ENCODE assay signal across 8 cellular contexts in genomic region chr14:54567634-54568561, GRCh38. TPM values are rescaled to one million over a fixed set of nuclear protein-coding genes. Genes with fewer than 3 reads are reported as not detected.
DNase-seq lines count a peak whose midpoint lies in the region; ATAC-seq, FAIRE-seq and TF ChIP-seq lines count a peak whose summit lies in the region.

No MANE protein-coding gene starts in this region.

- no peak for TF ChIP-seq POLR2A in H1 (IDR thresholded peaks at IDR 0.05; ENCODE audit: control extremely low read depth in 1 of 2, low read depth in 2 of 2, low read length in 2 of 2)

- no peaks in the 10 kb centered on the region for H3K9me3 ChIP-seq in H1 (ENCODE audit: insufficient read depth in 2 of 2, low read depth in 1 of 2, low read length in 1 of 2)

- peak overlapping the region; percentile 94 for H3K4me3 Mint-ChIP-seq in activated CD8-positive, alpha-beta T cell treated with anti-CD3 and anti-CD28 coated beads, Interleukin-2, amount 10 ng/mL, durations not matched to agents 7 days and 5 days
- peak overlapping the region; percentile 99 for H3K4me3 Mint-ChIP-seq in stimulated activated memory B cell treated with anti-CD40 and anti-IgM and Interleukin-4, amounts not matched to agents 10 μg/mL and 1 μg/mL and 100 μg/mL, for 72 hours

- peaks cover 14% of the 10 kb centered on the region for H3K27me3 Mint-ChIP-seq in activated CD8-positive, alpha-beta T cell treated with anti-CD3 and anti-CD28 coated beads, Interleukin-2, amount 10 ng/mL, durations not matched to agents 7 days and 5 days (ENCODE audit: low read depth)
- no peaks in the 10 kb centered on the region for H3K27me3 Mint-ChIP-seq in stimulated activated memory B cell treated with anti-CD40 and anti-IgM and Interleukin-4, amounts not matched to agents 10 μg/mL and 1 μg/mL and 100 μg/mL, for 72 hours

- H3K4me1 Mint-ChIP-seq in activated CD8-positive, alpha-beta T cell treated with anti-CD3 and anti-CD28 coated beads, Interleukin-2, amount 10 ng/mL, durations not matched to agents 7 days and 5 days (ENCODE audit: low read depth), result peaks cover 23% of the 10 kb centered on the region
- H3K4me1 Mint-ChIP-seq in stimulated activated memory B cell treated with anti-CD40 and anti-IgM and Interleukin-4, amounts not matched to agents 10 μg/mL and 1 μg/mL and 100 μg/mL, for 72 hours, result peaks cover 31% of the 10 kb centered on the region

- no peak overlapping the region for H2BK20ac ChIP-seq in H1 (ENCODE audit: low read length)

- no peak overlapping the region for H3K56ac ChIP-seq in H1 (replicated peaks; ENCODE audit: insufficient read length, low read depth, low read length)

- FAIRE-seq in H1 (lab: Jason Lieb, UNC), result no peak

- no peak overlapping the region for H4K5ac ChIP-seq in H1 (ENCODE audit: insufficient read length, low read depth, low read length)

- TF ChIP-seq EP300 in H1 (IDR thresholded peaks at IDR 0.05; ENCODE audit: borderline replicate concordance in 1 of 2, low read depth in 2 of 2, low read length in 2 of 2), result no peak

- peak overlapping the region; percentile 93 to 98 for H3K4me2 ChIP-seq in H1 (ENCODE audit: insufficient read depth in 1 of 2, low read depth in 2 of 2, low read length in 2 of 2)

- peak overlapping the region; percentile 83; the same call in 1 of the 2 replicates for H4K8ac ChIP-seq in H1 (ENCODE audit: extremely low read depth, insufficient read depth, low read length)

- no peak overlapping the region; the same call in 1 of the 2 replicates for H2BK5ac ChIP-seq in H1 (ENCODE audit: low read depth, low read length)

- no peak overlapping the region for H3K23ac ChIP-seq in H1 (ENCODE audit: insufficient read length)

- H3K18ac ChIP-seq in H1 (ENCODE audit: extremely low read depth, low read length), result peak overlapping the region; percentile 79; the same call in 1 of the 2 replicates

- TF ChIP-seq CTCF in GM12875 (IDR thresholded peaks at IDR 0.05; ENCODE audit: borderline replicate concordance, insufficient read depth, low read depth, low read length), result no peak
- TF ChIP-seq CTCF in H1 (IDR thresholded peaks at IDR 0.05; ENCODE audit: control extremely low read depth in 1 of 3, insufficient read depth in 1 of 3, low read depth in 1 of 3, low read length in 3 of 3), result no peak

- no peak overlapping the region; the same call in 1 of the 2 replicates for H2BK12ac ChIP-seq in H1 (ENCODE audit: low read depth, low read length)

- H3K27ac Mint-ChIP-seq in activated CD8-positive, alpha-beta T cell treated with anti-CD3 and anti-CD28 coated beads, Interleukin-2, amount 10 ng/mL, durations not matched to agents 7 days and 5 days, result peak overlapping the region; percentile 87
- peak overlapping the region; percentile 99 for H3K27ac Mint-ChIP-seq in stimulated activated memory B cell treated with anti-CD40 and anti-IgM and Interleukin-4, amounts not matched to agents 10 μg/mL and 1 μg/mL and 100 μg/mL, for 72 hours

- H2AK5ac ChIP-seq in H1 (ENCODE audit: low read depth, low read length), result no peak overlapping the region

- peaks cover 7% of the 10 kb centered on the region for H3K36me3 Mint-ChIP-seq in activated CD8-positive, alpha-beta T cell treated with anti-CD3 and anti-CD28 coated beads, Interleukin-2, amount 10 ng/mL, durations not matched to agents 7 days and 5 days (ENCODE audit: low read depth)
- H3K36me3 Mint-ChIP-seq in stimulated activated memory B cell treated with anti-CD40 and anti-IgM and Interleukin-4, amounts not matched to agents 10 μg/mL and 1 μg/mL and 100 μg/mL, for 72 hours, result peaks cover 12% of the 10 kb centered on the region

- H3K4ac ChIP-seq in H1 (replicated peaks; ENCODE audit: insufficient read length, low read depth, low read length), result no peak overlapping the region

- no peak overlapping the region for H4K91ac ChIP-seq in H1 (replicated peaks; ENCODE audit: insufficient read length, low read length)

- no peak overlapping the region for H2BK15ac ChIP-seq in H1 (ENCODE audit: low read length)

- H3K27me3 ChIP-seq in H1 (replicated peaks in 1 of 4; ENCODE audit: control insufficient read depth in 3 of 4, extremely low read depth in 1 of 4, insufficient read depth in 3 of 4, low read length in 3 of 4), result peaks cover 0 to 30% (median 11%) of the 10 kb centered on the region in 4 experiments; a peak in 4 of 7 replicates

- H3K14ac ChIP-seq in H1 (ENCODE audit: insufficient read length), result no peak overlapping the region

- peaks cover 0 to 13% of the 10 kb centered on the region in 2 experiments; a peak in 2 of 4 replicates for H3K79me2 ChIP-seq in H1 (ENCODE audit: control insufficient read depth in 1 of 2, insufficient read depth in 2 of 2, low read length in 2 of 2)

- peaks cover 2 to 9% (median 6%) of the 10 kb centered on the region in 4 experiments; a peak in 6 of 7 replicates for H3K4me1 ChIP-seq in H1 (replicated peaks in 1 of 4; ENCODE audit: control insufficient read depth in 3 of 4, insufficient read depth in 4 of 4, low read length in 3 of 4)

- peak overlapping the region; percentile 31 for H2BK120ac ChIP-seq in H1 (replicated peaks; ENCODE audit: low read depth, low read length)

- H3K23me2 ChIP-seq in H1 (ENCODE audit: low read depth, low read length), result peaks cover 20% of the 10 kb centered on the region

- CTCF ChIA-PET in activated CD8-positive, alpha-beta T cell treated with anti-CD3 and anti-CD28 coated beads, Interleukin-2, amount 10 ng/mL, durations not matched to agents 7 days and 5 days (lab: Charles Lee), result interaction anchor here (0.6 to 8.7 kb wide), 18 partner anchors 10 to 477 kb away, joined by 3 to 318 read pairs (median 4); no protein-coding TSS in a partner anchor
- CTCF ChIA-PET in H1 (lab: Charles Lee; ENCODE audit: partially characterized antibody), result interaction anchor here (0.8 to 8.8 kb wide), 20 partner anchors 13 to 253 kb away, joined by 3 to 98 read pairs (median 4); no protein-coding TSS in a partner anchor

- no peaks in the 10 kb centered on the region for H3K36me3 ChIP-seq in H1 (ENCODE audit: control insufficient read depth in 2 of 4, insufficient read depth in 4 of 4, low read length in 3 of 4)

- WGBS in H1 (ENCODE audit: extremely low coverage in 1 of 2, insufficient coverage in 1 of 2, insufficient read length in 1 of 2, insufficient replicate concordance in 2 of 2, low coverage in 1 of 2, low lambda C conversion rate in 2 of 2, missing lambda C conversion rate in 1 of 2), 2 experiments, result 4% methylated on average over 39 of the region's 70 CpGs; no CpG with 5 or more reads in 1 of the 2 experiments

- H3K27ac ChIP-seq in H1 (ENCODE audit: low read depth, low read length), result no peak overlapping the region

- peak overlapping the region; percentile 77 for H3K4me3 ChIP-seq in GM12875 (ENCODE audit: low read depth, low read length)
- peak overlapping the region; percentile 62 to 84 (median 77) for H3K4me3 ChIP-seq in H1 (ENCODE audit: extremely low read depth in 1 of 4, insufficient read depth in 2 of 4, low read depth in 3 of 4, low read length in 4 of 4)

- peak overlapping the region; percentile 34; the same call in 1 of the 2 replicates for H2AFZ ChIP-seq in H1 (ENCODE audit: low read length)

- DNase-seq in NAMALWA (ENCODE audit: low spot score) (peak; percentile 50), H1 (ENCODE audit: low read depth in 1 of 2, low spot score in 2 of 2) (peak in 1 of 2 experiments; percentile 77), medulla oblongata (ENCODE audit: extremely low spot score) (peak; percentile 52), NCI-H1048 (lab: John Stamatoyannopoulos, UW) (no peak)
- peak; percentile 61 for DNase-seq in activated CD8-positive, alpha-beta T cell treated with anti-CD3 and anti-CD28 coated beads, Interleukin-2, amount 10 ng/mL, durations not matched to agents 7 days and 5 days

- H3K9ac ChIP-seq in H1 (replicated peaks in 1 of 4; ENCODE audit: extremely low read depth in 1 of 4, low read depth in 3 of 4, low read length in 3 of 4), result peak overlapping the region in 1 of 4 experiments; percentile 14; a peak in 3 of 7 replicates

- H3K9me3 Mint-ChIP-seq in activated CD8-positive, alpha-beta T cell treated with anti-CD3 and anti-CD28 coated beads, Interleukin-2, amount 10 ng/mL, durations not matched to agents 7 days and 5 days (ENCODE audit: insufficient read depth), result peaks cover 8% of the 10 kb centered on the region
- peaks cover 4% of the 10 kb centered on the region for H3K9me3 Mint-ChIP-seq in stimulated activated memory B cell treated with anti-CD40 and anti-IgM and Interleukin-4, amounts not matched to agents 10 μg/mL and 1 μg/mL and 100 μg/mL, for 72 hours

- H3K79me1 ChIP-seq in H1 (ENCODE audit: low read depth, low read length), result no peaks in the 10 kb centered on the region; the same call in 1 of the 2 replicates

- POLR2A ChIA-PET in activated CD8-positive, alpha-beta T cell treated with anti-CD3 and anti-CD28 coated beads, Interleukin-2, amount 10 ng/mL, durations not matched to agents 7 days and 5 days (lab: Charles Lee), result interaction anchor here (0.7 to 3.7 kb wide), 8 partner anchors 59 to 344 kb away, joined by 3 to 20 read pairs (median 4); no protein-coding TSS in a partner anchor
- POLR2A ChIA-PET in H1 (lab: Charles Lee; ENCODE audit: partially characterized antibody), result interaction anchor here (0.6 to 3.3 kb wide), 17 partner anchors 10 to 237 kb away, joined by 3 to 17 read pairs (median 4); no protein-coding TSS in a partner anchor

- peak; percentile 29 for ATAC-seq in activated CD8-positive, alpha-beta T cell treated with anti-CD3 and anti-CD28 coated beads, Interleukin-2, amount 10 ng/mL, durations not matched to agents 7 days and 5 days
- peak; percentile 66 for ATAC-seq in stimulated activated memory B cell treated with anti-CD40 and anti-IgM and Interleukin-4, amounts not matched to agents 10 μg/mL and 1 μg/mL and 100 μg/mL, for 72 hours
- ATAC-seq in HG02973 (IDR thresholded peaks at IDR 0.05; ENCODE audit: unreplicated experiment), result no peak

- 0 out of 4 replicates have a peak, but pooled peaks have one; percentile 1 to 18 for TF ChIP-seq RAD21 in H1 (IDR thresholded peaks at IDR 0.05 in 1 of 2, conservative IDR thresholded peaks at IDR 0.05 in 1 of 2; ENCODE audit: low read depth in 2 of 2, low read length in 2 of 2)

- no peaks in the 10 kb centered on the region for H4K20me1 ChIP-seq in H1 (replicated peaks in 1 of 2; ENCODE audit: control insufficient read depth in 1 of 2, insufficient read depth in 2 of 2, low read length in 2 of 2)

RNA-seq across cellular contexts. Expression of gene SAMD4A, which starts 1.0 kb away (rescaled TPM):
- total RNA-seq in activated CD8-positive, alpha-beta T cell treated with anti-CD3 and anti-CD28 coated beads, Interleukin-2, amount 10 ng/mL, durations not matched to agents 7 days and 5 days, result 1 to 10 TPM; 3.6 to 3.9 TPM
- 11.5 and 12.3 TPM in 2 replicates for total RNA-seq in H1 (2021; fragmentation: NEBNext Ultra II Directional; extraction: Animal tissue kit (Norgen Biotek cat#: 25700))
- 2.4 and 3.8 TPM in 2 replicates for polyA plus RNA-seq in H1 (2011; rRNA removed)
- 2.7 TPM for polyA plus RNA-seq in H1 (2011; cell fraction: cytosol; rRNA removed)
- 12.7 TPM for polyA plus RNA-seq in H1 (2011; cell fraction: nucleus; rRNA removed)
- polyA plus RNA-seq in H1 (2012, experiment 1 of 2), result 4.4 to 6.2 TPM (median 5.8 TPM) in 4 replicates
- polyA plus RNA-seq in H1 (2012, experiment 2 of 2), result 1.9 TPM
- polyA plus RNA-seq in H1 (2013, experiment 1 of 2), result 5.1 TPM
- polyA plus RNA-seq in H1 (2013, experiment 2 of 2), result 4.4 TPM
- polyA minus RNA-seq in H1 (2011; rRNA and poly(A)+ RNA removed), result 12.6 and 21.3 TPM in 2 replicates
- polyA minus RNA-seq in H1 (2011; cell fraction: cytosol; rRNA and poly(A)+ RNA removed), result 10.9 TPM
- polyA minus RNA-seq in H1 (2011; cell fraction: nucleus; rRNA and poly(A)+ RNA removed), result 24.2 TPM

RNA-seq across cellular contexts. Expression of gene CGRRF1, which starts 58.2 kb away (rescaled TPM):
- 10 to 100 TPM; 13.6 to 13.7 TPM for total RNA-seq in activated CD8-positive, alpha-beta T cell treated with anti-CD3 and anti-CD28 coated beads, Interleukin-2, amount 10 ng/mL, durations not matched to agents 7 days and 5 days
- total RNA-seq in H1 (2021; fragmentation: NEBNext Ultra II Directional; extraction: Animal tissue kit (Norgen Biotek cat#: 25700)), result 17.8 and 20.2 TPM in 2 replicates
- 3.9 and 7.4 TPM in 2 replicates for polyA plus RNA-seq in H1 (2011; rRNA removed)
- polyA plus RNA-seq in H1 (2011; cell fraction: cytosol; rRNA removed), result 7.1 TPM
- polyA plus RNA-seq in H1 (2011; cell fraction: nucleus; rRNA removed), result 4.6 TPM
- 13.4 to 21.5 TPM (median 14.0 TPM) in 4 replicates for polyA plus RNA-seq in H1 (2012, experiment 1 of 2)
- polyA plus RNA-seq in H1 (2012, experiment 2 of 2), result 5.6 TPM
- 15.3 TPM for polyA plus RNA-seq in H1 (2013, experiment 1 of 2)
- 19.0 TPM for polyA plus RNA-seq in H1 (2013, experiment 2 of 2)
- 6.2 and 7.4 TPM in 2 replicates for polyA minus RNA-seq in H1 (2011; rRNA and poly(A)+ RNA removed)
- 7.1 TPM for polyA minus RNA-seq in H1 (2011; cell fraction: cytosol; rRNA and poly(A)+ RNA removed)
- polyA minus RNA-seq in H1 (2011; cell fraction: nucleus; rRNA and poly(A)+ RNA removed), result 11.6 TPM
